11 cellular contexts compared by ENCODE assay signal in the genomic region with DNA sequence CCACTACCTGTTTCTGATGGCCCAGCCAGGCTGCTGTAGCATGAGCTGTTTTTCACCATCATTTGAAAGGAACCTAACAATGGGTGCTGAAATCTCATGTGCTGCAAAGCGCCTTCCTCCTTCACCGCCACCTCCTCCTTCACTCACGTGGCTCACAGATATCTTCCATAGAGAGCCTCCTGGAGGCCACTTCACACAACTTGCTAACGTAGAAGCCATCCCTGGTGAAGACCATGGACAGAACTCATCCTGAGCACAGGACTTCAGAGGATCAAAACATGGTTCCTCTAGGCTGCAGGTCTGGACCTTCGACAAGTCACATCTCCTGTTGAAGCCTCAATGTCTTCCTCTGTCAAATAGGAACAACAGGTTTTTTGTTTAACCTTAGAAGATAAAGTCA.
"Had no signal": no experiment of that assay in that cellular context is flagged by ENCODE, and none has a peak within 500 bp of the region (broad histone marks: within the 10 kb centered on the region; RNA-seq: fewer than 3 reads in every experiment).

No MANE protein-coding gene starts in this region.

- DNase-seq: activated CD4-positive, alpha-beta T cell treated with anti-CD3 and anti-CD28 coated beads, Interleukin-2, amount 10 ng/mL, durations not matched to agents 7 days and 5 days; activated CD4-positive, CD25-positive, alpha-beta regulatory T cell; activated CD8-positive, alpha-beta memory T cell treated with anti-CD3 and anti-CD28 coated beads for 24 hours; activated naive CD4-positive, alpha-beta T cell treated with Interleukin-2 at 50 U/mL for 16 hours; foreskin keratinocyte; left ventricle myocardium inferior; nephron progenitor cell; psoas muscle; sigmoid colon; stimulated activated CD4-positive, alpha-beta T cell treated with anti-CD3 and anti-CD28 coated beads, Interleukin-2, amount 100 ng/mL, for 24 hours; stimulated activated naive CD4-positive, alpha-beta T cell had no signal

- H3K27me3 ChIP-seq: sigmoid colon had no signal

- H3K4me3 ChIP-seq: left ventricle myocardium inferior, psoas muscle, sigmoid colon had no signal

- ATAC-seq: foreskin keratinocyte, psoas muscle had no signal

- H3K4me1 ChIP-seq: left ventricle myocardium inferior, sigmoid colon had no signal

- H3K27ac ChIP-seq: foreskin keratinocyte, left ventricle myocardium inferior, psoas muscle, sigmoid colon had no signal

- H3K36me3 ChIP-seq: left ventricle myocardium inferior, sigmoid colon had no signal

- H3K9me3 ChIP-seq: left ventricle myocardium inferior, psoas muscle, sigmoid colon had no signal
